1 cellular context compared by ENCODE assay signal in the genomic region with DNA sequence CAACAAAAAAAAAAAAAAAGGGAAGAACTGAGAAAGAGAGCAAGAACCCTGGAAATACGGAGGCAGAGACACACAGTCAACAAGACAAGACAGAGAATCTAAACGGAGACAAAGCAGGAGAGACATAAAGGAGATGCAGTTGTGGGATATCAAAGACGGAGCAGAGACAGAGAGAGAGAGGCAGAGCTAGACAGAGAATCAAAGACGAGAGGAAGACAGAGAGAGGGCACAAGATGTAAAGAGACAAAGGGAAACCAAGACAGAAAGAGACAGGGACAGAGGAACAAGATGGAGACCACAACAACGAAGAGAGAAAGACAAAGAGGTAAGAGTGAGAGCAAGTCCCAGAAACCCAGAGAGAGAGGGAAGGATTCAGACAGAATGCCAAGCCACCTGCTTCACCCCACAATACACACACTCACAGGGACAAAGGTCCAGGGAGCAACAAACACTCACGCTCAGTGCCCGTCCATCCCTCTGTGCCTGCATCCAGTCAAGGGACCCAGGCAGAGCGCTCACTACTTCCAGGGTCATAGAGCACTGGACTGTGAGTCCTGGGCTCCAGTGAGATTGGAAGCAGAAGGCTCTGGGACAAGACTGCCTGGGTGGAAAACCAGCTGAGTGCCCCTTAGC.
TF ChIP-seq lines count a peak whose summit lies in the region.

No MANE protein-coding gene starts in this region.

TF ChIP-seq in GM23338, 12 proteins besides CTCF, POLR2A, EP300 and RAD21 (continued from another document):
- TF ChIP-seq, protein P1, sequence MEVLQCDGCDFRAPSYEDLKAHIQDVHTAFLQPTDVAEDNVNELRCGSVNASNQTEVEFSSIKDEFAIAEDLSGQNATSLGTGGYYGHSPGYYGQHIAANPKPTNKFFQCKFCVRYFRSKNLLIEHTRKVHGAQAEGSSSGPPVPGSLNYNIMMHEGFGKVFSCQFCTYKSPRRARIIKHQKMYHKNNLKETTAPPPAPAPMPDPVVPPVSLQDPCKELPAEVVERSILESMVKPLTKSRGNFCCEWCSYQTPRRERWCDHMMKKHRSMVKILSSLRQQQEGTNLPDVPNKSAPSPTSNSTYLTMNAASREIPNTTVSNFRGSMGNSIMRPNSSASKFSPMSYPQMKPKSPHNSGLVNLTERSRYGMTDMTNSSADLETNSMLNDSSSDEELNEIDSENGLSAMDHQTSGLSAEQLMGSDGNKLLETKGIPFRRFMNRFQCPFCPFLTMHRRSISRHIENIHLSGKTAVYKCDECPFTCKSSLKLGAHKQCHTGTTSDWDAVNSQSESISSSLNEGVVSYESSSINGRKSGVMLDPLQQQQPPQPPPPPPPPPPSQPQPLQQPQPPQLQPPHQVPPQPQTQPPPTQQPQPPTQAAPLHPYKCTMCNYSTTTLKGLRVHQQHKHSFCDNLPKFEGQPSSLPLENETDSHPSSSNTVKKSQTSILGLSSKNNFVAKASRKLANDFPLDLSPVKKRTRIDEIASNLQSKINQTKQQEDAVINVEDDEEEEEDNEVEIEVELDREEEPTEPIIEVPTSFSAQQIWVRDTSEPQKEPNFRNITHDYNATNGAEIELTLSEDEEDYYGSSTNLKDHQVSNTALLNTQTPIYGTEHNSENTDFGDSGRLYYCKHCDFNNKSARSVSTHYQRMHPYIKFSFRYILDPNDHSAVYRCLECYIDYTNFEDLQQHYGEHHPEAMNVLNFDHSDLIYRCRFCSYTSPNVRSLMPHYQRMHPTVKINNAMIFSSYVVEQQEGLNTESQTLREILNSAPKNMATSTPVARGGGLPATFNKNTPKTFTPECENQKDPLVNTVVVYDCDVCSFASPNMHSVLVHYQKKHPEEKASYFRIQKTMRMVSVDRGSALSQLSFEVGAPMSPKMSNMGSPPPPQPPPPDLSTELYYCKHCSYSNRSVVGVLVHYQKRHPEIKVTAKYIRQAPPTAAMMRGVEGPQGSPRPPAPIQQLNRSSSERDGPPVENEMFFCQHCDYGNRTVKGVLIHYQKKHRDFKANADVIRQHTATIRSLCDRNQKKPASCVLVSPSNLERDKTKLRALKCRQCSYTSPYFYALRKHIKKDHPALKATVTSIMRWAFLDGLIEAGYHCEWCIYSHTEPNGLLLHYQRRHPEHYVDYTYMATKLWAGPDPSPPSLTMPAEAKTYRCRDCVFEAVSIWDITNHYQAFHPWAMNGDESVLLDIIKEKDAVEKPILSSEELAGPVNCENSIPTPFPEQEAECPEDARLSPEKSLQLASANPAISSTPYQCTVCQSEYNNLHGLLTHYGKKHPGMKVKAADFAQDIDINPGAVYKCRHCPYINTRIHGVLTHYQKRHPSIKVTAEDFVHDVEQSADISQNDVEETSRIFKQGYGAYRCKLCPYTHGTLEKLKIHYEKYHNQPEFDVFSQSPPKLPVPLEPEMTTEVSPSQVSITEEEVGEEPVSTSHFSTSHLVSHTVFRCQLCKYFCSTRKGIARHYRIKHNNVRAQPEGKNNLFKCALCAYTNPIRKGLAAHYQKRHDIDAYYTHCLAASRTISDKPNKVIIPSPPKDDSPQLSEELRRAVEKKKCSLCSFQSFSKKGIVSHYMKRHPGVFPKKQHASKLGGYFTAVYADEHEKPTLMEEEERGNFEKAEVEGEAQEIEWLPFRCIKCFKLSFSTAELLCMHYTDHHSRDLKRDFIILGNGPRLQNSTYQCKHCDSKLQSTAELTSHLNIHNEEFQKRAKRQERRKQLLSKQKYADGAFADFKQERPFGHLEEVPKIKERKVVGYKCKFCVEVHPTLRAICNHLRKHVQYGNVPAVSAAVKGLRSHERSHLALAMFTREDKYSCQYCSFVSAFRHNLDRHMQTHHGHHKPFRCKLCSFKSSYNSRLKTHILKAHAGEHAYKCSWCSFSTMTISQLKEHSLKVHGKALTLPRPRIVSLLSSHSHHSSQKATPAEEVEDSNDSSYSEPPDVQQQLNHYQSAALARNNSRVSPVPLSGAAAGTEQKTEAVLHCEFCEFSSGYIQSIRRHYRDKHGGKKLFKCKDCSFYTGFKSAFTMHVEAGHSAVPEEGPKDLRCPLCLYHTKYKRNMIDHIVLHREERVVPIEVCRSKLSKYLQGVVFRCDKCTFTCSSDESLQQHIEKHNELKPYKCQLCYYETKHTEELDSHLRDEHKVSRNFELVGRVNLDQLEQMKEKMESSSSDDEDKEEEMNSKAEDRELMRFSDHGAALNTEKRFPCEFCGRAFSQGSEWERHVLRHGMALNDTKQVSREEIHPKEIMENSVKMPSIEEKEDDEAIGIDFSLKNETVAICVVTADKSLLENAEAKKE (CRISPR knock-in tag; IDR thresholded peaks at IDR 0.05), result no peak
- TF ChIP-seq STAT1 (IDR thresholded peaks at IDR 0.05; ENCODE audit: unreplicated experiment), result no peak
- TF ChIP-seq EZH2phosphoT487 (IDR thresholded peaks at IDR 0.05; ENCODE audit: unreplicated experiment), result no peak
- TF ChIP-seq ZNF331 (CRISPR knock-in tag; IDR thresholded peaks at IDR 0.05; ENCODE audit: low read depth), result no peak
- no peak for TF ChIP-seq ZNF114 (CRISPR knock-in tag; IDR thresholded peaks at IDR 0.05)
- no peak for TF ChIP-seq EZH2 (IDR thresholded peaks at IDR 0.05; ENCODE audit: low read depth, unreplicated experiment)
TF ChIP-seq in GM23338: peak in this region for 0.
